Comparison of ENCODE assay signal across 2 cellular contexts in the genomic region with DNA sequence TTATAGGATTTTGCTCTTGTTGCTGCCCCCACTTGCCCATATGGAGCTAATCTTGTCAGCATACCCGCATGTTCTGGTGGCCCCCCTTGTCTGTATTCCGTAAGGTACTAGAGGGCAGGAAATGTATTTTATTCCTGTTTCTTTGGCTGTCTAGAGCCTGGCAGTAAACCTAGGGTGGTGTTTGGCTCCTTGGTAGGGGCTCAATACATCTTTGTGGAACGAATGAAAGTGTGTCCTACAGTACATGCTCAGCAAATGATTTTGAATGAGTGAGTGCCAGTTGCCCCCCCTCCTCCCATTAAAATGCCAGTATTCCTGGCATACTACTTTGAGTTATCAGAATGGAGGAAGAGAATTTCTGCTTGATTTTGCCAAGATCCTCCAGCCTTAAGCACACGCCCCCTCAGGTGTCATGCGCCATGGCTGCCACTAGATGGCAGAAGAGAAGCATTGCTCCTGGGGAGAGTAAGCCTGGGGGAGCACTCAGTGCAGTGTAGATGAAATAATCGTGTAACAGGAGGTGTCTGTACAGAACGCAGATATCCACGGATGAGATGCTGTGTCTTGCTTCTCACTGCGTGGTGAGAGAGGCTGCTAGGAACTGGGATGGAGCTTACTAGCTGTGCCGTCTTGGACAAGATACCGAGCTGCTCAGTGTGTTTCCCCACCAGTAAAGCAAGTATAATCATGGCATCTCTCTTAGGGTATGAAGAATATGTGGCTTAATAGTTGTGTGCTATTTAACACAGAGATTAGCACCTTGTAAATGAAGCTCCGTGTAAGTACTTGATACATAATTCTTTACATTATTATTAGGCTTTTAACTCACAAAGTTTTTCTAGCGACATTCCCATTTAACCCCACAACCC.
TF ChIP-seq lines count a peak whose summit lies in the region.

No MANE protein-coding gene starts in this region.

TF ChIP-seq in GM23338, 12 proteins besides CTCF, POLR2A, EP300 and RAD21:
- TF ChIP-seq, protein P1, sequence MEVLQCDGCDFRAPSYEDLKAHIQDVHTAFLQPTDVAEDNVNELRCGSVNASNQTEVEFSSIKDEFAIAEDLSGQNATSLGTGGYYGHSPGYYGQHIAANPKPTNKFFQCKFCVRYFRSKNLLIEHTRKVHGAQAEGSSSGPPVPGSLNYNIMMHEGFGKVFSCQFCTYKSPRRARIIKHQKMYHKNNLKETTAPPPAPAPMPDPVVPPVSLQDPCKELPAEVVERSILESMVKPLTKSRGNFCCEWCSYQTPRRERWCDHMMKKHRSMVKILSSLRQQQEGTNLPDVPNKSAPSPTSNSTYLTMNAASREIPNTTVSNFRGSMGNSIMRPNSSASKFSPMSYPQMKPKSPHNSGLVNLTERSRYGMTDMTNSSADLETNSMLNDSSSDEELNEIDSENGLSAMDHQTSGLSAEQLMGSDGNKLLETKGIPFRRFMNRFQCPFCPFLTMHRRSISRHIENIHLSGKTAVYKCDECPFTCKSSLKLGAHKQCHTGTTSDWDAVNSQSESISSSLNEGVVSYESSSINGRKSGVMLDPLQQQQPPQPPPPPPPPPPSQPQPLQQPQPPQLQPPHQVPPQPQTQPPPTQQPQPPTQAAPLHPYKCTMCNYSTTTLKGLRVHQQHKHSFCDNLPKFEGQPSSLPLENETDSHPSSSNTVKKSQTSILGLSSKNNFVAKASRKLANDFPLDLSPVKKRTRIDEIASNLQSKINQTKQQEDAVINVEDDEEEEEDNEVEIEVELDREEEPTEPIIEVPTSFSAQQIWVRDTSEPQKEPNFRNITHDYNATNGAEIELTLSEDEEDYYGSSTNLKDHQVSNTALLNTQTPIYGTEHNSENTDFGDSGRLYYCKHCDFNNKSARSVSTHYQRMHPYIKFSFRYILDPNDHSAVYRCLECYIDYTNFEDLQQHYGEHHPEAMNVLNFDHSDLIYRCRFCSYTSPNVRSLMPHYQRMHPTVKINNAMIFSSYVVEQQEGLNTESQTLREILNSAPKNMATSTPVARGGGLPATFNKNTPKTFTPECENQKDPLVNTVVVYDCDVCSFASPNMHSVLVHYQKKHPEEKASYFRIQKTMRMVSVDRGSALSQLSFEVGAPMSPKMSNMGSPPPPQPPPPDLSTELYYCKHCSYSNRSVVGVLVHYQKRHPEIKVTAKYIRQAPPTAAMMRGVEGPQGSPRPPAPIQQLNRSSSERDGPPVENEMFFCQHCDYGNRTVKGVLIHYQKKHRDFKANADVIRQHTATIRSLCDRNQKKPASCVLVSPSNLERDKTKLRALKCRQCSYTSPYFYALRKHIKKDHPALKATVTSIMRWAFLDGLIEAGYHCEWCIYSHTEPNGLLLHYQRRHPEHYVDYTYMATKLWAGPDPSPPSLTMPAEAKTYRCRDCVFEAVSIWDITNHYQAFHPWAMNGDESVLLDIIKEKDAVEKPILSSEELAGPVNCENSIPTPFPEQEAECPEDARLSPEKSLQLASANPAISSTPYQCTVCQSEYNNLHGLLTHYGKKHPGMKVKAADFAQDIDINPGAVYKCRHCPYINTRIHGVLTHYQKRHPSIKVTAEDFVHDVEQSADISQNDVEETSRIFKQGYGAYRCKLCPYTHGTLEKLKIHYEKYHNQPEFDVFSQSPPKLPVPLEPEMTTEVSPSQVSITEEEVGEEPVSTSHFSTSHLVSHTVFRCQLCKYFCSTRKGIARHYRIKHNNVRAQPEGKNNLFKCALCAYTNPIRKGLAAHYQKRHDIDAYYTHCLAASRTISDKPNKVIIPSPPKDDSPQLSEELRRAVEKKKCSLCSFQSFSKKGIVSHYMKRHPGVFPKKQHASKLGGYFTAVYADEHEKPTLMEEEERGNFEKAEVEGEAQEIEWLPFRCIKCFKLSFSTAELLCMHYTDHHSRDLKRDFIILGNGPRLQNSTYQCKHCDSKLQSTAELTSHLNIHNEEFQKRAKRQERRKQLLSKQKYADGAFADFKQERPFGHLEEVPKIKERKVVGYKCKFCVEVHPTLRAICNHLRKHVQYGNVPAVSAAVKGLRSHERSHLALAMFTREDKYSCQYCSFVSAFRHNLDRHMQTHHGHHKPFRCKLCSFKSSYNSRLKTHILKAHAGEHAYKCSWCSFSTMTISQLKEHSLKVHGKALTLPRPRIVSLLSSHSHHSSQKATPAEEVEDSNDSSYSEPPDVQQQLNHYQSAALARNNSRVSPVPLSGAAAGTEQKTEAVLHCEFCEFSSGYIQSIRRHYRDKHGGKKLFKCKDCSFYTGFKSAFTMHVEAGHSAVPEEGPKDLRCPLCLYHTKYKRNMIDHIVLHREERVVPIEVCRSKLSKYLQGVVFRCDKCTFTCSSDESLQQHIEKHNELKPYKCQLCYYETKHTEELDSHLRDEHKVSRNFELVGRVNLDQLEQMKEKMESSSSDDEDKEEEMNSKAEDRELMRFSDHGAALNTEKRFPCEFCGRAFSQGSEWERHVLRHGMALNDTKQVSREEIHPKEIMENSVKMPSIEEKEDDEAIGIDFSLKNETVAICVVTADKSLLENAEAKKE (CRISPR knock-in tag; IDR thresholded peaks at IDR 0.05) = no peak
- TF ChIP-seq NANOG (IDR thresholded peaks at IDR 0.05; ENCODE audit: borderline replicate concordance) = no peak
- TF ChIP-seq, protein P2, sequence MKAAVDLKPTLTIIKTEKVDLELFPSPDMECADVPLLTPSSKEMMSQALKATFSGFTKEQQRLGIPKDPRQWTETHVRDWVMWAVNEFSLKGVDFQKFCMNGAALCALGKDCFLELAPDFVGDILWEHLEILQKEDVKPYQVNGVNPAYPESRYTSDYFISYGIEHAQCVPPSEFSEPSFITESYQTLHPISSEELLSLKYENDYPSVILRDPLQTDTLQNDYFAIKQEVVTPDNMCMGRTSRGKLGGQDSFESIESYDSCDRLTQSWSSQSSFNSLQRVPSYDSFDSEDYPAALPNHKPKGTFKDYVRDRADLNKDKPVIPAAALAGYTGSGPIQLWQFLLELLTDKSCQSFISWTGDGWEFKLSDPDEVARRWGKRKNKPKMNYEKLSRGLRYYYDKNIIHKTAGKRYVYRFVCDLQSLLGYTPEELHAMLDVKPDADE (IDR thresholded peaks at IDR 0.05) = no peak
- no peak for TF ChIP-seq JUNB (IDR thresholded peaks at IDR 0.05; ENCODE audit: unreplicated experiment)
- TF ChIP-seq STAT1 (IDR thresholded peaks at IDR 0.05; ENCODE audit: unreplicated experiment) = no peak
- no peak for TF ChIP-seq CREB1 (CRISPR knock-in tag; IDR thresholded peaks at IDR 0.05; ENCODE audit: low read depth)

TF ChIP-seq in K562, 482 proteins besides CTCF, POLR2A, EP300 and RAD21 (continues in another document):
- TF ChIP-seq, protein P3, sequence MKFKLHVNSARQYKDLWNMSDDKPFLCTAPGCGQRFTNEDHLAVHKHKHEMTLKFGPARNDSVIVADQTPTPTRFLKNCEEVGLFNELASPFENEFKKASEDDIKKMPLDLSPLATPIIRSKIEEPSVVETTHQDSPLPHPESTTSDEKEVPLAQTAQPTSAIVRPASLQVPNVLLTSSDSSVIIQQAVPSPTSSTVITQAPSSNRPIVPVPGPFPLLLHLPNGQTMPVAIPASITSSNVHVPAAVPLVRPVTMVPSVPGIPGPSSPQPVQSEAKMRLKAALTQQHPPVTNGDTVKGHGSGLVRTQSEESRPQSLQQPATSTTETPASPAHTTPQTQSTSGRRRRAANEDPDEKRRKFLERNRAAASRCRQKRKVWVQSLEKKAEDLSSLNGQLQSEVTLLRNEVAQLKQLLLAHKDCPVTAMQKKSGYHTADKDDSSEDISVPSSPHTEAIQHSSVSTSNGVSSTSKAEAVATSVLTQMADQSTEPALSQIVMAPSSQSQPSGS (CRISPR knock-in tag; IDR thresholded peaks at IDR 0.05) = no peak
- no peak for TF ChIP-seq POLR2AphosphoS2 (IDR thresholded peaks at IDR 0.05; ENCODE audit: low read length)
- TF ChIP-seq PRMT5 (CRISPR knock-in tag; IDR thresholded peaks at IDR 0.05) = no peak
- no peak for TF ChIP-seq RBM17 (IDR thresholded peaks at IDR 0.05; ENCODE audit: borderline replicate concordance, low read depth, low read length)
- no peak for TF ChIP-seq CHD4 (IDR thresholded peaks at IDR 0.05; ENCODE audit: insufficient read depth, insufficient replicate concordance, low read depth, low read length, poor library complexity, severe bottlenecking)
- TF ChIP-seq JUND (IDR thresholded peaks at IDR 0.05; ENCODE audit: borderline replicate concordance, low read depth, low read length) = peak; percentile 59; the same call in 1 of the 2 replicates
- TF ChIP-seq JUND (tag; IDR thresholded peaks at IDR 0.05; ENCODE audit: borderline replicate concordance, low read depth, low read length) = no peak
- TF ChIP-seq, protein P4, sequence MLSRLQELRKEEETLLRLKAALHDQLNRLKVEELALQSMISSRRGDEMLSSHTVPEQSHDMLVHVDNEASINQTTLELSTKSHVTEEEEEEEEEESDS (CRISPR knock-in tag; IDR thresholded peaks at IDR 0.05) = no peak
- TF ChIP-seq CEBPB (tag; IDR thresholded peaks at IDR 0.05) = no peak
- no peak for TF ChIP-seq POLR2B (IDR thresholded peaks at IDR 0.05; ENCODE audit: low read depth, partially characterized antibody)
- TF ChIP-seq FOXJ3 (CRISPR knock-in tag; IDR thresholded peaks at IDR 0.05) = no peak
- TF ChIP-seq, protein P5, sequence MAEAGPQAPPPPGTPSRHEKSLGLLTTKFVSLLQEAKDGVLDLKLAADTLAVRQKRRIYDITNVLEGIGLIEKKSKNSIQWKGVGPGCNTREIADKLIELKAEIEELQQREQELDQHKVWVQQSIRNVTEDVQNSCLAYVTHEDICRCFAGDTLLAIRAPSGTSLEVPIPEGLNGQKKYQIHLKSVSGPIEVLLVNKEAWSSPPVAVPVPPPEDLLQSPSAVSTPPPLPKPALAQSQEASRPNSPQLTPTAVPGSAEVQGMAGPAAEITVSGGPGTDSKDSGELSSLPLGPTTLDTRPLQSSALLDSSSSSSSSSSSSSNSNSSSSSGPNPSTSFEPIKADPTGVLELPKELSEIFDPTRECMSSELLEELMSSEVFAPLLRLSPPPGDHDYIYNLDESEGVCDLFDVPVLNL (CRISPR knock-in tag; IDR thresholded peaks at IDR 0.05; ENCODE audit: low read depth) = no peak
- no peak for TF ChIP-seq DMBX1 (CRISPR knock-in tag; IDR thresholded peaks at IDR 0.05; ENCODE audit: borderline replicate concordance)
- no peak for TF ChIP-seq NCOA6 (IDR thresholded peaks at IDR 0.05)
- no peak for TF ChIP-seq CHCHD3 (CRISPR knock-in tag; IDR thresholded peaks at IDR 0.05)
- TF ChIP-seq, protein P6, sequence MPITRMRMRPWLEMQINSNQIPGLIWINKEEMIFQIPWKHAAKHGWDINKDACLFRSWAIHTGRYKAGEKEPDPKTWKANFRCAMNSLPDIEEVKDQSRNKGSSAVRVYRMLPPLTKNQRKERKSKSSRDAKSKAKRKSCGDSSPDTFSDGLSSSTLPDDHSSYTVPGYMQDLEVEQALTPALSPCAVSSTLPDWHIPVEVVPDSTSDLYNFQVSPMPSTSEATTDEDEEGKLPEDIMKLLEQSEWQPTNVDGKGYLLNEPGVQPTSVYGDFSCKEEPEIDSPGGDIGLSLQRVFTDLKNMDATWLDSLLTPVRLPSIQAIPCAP (CRISPR knock-in tag; IDR thresholded peaks at IDR 0.05; ENCODE audit: borderline replicate concordance) = no peak
- no peak for TF ChIP-seq ATF1 (CRISPR knock-in tag; IDR thresholded peaks at IDR 0.05)
- no peak for TF ChIP-seq ATF1 (tag; IDR thresholded peaks at IDR 0.05)
- TF ChIP-seq ZNF436 (CRISPR knock-in tag; IDR thresholded peaks at IDR 0.05) = no peak
- TF ChIP-seq YY1 (IDR thresholded peaks at IDR 0.05; ENCODE audit: borderline replicate concordance in 1 of 3, control insufficient read depth in 1 of 3, extremely low read depth in 1 of 3, insufficient read depth in 3 of 3, insufficient read length in 1 of 3, insufficient replicate concordance in 2 of 3, low read depth in 1 of 3, low read length in 2 of 3) = no peak
- no peak for TF ChIP-seq MTF1 (CRISPR knock-in tag; IDR thresholded peaks at IDR 0.05; ENCODE audit: borderline replicate concordance)
- TF ChIP-seq MAZ (CRISPR knock-in tag; conservative IDR thresholded peaks at IDR 0.05 in 1 of 2, IDR thresholded peaks at IDR 0.05 in 1 of 2) = peak in 1 of 2 experiments; percentile 74; a peak in 2 of 4 replicates
- TF ChIP-seq CBX3 (IDR thresholded peaks at IDR 0.05; ENCODE audit: borderline replicate concordance in 1 of 2, low read length in 2 of 2) = no peak
- peak; percentile 60; the same call in 1 of the 2 replicates for TF ChIP-seq ZSCAN29 (IDR thresholded peaks at IDR 0.05)
- TF ChIP-seq KLF13 (tag; IDR thresholded peaks at IDR 0.05; ENCODE audit: borderline replicate concordance, low read depth) = peak; percentile 93; the same call in 1 of the 2 replicates
- no peak for TF ChIP-seq L3MBTL2 (IDR thresholded peaks at IDR 0.05)
- TF ChIP-seq, protein P7, sequence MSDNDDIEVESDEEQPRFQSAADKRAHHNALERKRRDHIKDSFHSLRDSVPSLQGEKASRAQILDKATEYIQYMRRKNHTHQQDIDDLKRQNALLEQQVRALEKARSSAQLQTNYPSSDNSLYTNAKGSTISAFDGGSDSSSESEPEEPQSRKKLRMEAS (CRISPR knock-in tag; IDR thresholded peaks at IDR 0.05) = no peak
- no peak for TF ChIP-seq SMARCC2 (IDR thresholded peaks at IDR 0.05; ENCODE audit: low read depth)
- no peak for TF ChIP-seq NBN (IDR thresholded peaks at IDR 0.05; ENCODE audit: low read depth)
- no peak for TF ChIP-seq ZNF668 (CRISPR knock-in tag; IDR thresholded peaks at IDR 0.05)
- no peak for TF ChIP-seq FOXP1 (CRISPR knock-in tag; IDR thresholded peaks at IDR 0.05)
- TF ChIP-seq PTBP1 (IDR thresholded peaks at IDR 0.05; ENCODE audit: low read depth, low read length) = no peak
- TF ChIP-seq NUFIP1 (IDR thresholded peaks at IDR 0.05; ENCODE audit: partially characterized antibody) = no peak
- TF ChIP-seq ZNF23 (CRISPR knock-in tag; IDR thresholded peaks at IDR 0.05) = no peak
- TF ChIP-seq POLR2AphosphoS5 (IDR thresholded peaks at IDR 0.05; ENCODE audit: control insufficient read depth, insufficient read depth, low read depth, low read length) = no peak
- no peak for TF ChIP-seq ETV1 (tag; conservative IDR thresholded peaks at IDR 0.05; ENCODE audit: low read depth)
- TF ChIP-seq POLR3G (IDR thresholded peaks at IDR 0.05; ENCODE audit: extremely low read depth, insufficient read length, insufficient replicate concordance) = no peak
- no peak for TF ChIP-seq GTF2E2 (tag; IDR thresholded peaks at IDR 0.05)
- no peak for TF ChIP-seq HNRNPK (IDR thresholded peaks at IDR 0.05; ENCODE audit: low read depth, low read length, poor library complexity, severe bottlenecking)
- TF ChIP-seq, protein P8, sequence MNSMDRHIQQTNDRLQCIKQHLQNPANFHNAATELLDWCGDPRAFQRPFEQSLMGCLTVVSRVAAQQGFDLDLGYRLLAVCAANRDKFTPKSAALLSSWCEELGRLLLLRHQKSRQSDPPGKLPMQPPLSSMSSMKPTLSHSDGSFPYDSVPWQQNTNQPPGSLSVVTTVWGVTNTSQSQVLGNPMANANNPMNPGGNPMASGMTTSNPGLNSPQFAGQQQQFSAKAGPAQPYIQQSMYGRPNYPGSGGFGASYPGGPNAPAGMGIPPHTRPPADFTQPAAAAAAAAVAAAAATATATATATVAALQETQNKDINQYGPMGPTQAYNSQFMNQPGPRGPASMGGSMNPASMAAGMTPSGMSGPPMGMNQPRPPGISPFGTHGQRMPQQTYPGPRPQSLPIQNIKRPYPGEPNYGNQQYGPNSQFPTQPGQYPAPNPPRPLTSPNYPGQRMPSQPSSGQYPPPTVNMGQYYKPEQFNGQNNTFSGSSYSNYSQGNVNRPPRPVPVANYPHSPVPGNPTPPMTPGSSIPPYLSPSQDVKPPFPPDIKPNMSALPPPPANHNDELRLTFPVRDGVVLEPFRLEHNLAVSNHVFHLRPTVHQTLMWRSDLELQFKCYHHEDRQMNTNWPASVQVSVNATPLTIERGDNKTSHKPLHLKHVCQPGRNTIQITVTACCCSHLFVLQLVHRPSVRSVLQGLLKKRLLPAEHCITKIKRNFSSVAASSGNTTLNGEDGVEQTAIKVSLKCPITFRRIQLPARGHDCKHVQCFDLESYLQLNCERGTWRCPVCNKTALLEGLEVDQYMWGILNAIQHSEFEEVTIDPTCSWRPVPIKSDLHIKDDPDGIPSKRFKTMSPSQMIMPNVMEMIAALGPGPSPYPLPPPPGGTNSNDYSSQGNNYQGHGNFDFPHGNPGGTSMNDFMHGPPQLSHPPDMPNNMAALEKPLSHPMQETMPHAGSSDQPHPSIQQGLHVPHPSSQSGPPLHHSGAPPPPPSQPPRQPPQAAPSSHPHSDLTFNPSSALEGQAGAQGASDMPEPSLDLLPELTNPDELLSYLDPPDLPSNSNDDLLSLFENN (IDR thresholded peaks at IDR 0.05; ENCODE audit: low read depth in 2 of 2, low read length in 2 of 2) = no peak
- no peak for TF ChIP-seq ARID1B (IDR thresholded peaks at IDR 0.05)
